1 cellular context compared by ENCODE assay signal in genomic region chrX:151178746-151179145, GRCh38.
TF ChIP-seq lines count a peak whose summit lies in the region.

No MANE protein-coding gene starts in this region.

TF ChIP-seq in WTC11, 78 proteins besides CTCF, POLR2A, EP300 and RAD21 (continued from another document):
- TF ChIP-seq ZNF219 (CRISPR knock-in tag; IDR thresholded peaks at IDR 0.05; ENCODE audit: borderline replicate concordance) = no peak
- TF ChIP-seq, protein P1, sequence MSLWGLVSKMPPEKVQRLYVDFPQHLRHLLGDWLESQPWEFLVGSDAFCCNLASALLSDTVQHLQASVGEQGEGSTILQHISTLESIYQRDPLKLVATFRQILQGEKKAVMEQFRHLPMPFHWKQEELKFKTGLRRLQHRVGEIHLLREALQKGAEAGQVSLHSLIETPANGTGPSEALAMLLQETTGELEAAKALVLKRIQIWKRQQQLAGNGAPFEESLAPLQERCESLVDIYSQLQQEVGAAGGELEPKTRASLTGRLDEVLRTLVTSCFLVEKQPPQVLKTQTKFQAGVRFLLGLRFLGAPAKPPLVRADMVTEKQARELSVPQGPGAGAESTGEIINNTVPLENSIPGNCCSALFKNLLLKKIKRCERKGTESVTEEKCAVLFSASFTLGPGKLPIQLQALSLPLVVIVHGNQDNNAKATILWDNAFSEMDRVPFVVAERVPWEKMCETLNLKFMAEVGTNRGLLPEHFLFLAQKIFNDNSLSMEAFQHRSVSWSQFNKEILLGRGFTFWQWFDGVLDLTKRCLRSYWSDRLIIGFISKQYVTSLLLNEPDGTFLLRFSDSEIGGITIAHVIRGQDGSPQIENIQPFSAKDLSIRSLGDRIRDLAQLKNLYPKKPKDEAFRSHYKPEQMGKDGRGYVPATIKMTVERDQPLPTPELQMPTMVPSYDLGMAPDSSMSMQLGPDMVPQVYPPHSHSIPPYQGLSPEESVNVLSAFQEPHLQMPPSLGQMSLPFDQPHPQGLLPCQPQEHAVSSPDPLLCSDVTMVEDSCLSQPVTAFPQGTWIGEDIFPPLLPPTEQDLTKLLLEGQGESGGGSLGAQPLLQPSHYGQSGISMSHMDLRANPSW (CRISPR knock-in tag; conservative IDR thresholded peaks at IDR 0.05; ENCODE audit: low read depth) = no peak
- TF ChIP-seq, protein P2, sequence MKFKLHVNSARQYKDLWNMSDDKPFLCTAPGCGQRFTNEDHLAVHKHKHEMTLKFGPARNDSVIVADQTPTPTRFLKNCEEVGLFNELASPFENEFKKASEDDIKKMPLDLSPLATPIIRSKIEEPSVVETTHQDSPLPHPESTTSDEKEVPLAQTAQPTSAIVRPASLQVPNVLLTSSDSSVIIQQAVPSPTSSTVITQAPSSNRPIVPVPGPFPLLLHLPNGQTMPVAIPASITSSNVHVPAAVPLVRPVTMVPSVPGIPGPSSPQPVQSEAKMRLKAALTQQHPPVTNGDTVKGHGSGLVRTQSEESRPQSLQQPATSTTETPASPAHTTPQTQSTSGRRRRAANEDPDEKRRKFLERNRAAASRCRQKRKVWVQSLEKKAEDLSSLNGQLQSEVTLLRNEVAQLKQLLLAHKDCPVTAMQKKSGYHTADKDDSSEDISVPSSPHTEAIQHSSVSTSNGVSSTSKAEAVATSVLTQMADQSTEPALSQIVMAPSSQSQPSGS (CRISPR knock-in tag; IDR thresholded peaks at IDR 0.05; ENCODE audit: borderline replicate concordance, low read depth) = no peak
- TF ChIP-seq NR2C2 (CRISPR knock-in tag; IDR thresholded peaks at IDR 0.05) = no peak
- TF ChIP-seq, protein P3, sequence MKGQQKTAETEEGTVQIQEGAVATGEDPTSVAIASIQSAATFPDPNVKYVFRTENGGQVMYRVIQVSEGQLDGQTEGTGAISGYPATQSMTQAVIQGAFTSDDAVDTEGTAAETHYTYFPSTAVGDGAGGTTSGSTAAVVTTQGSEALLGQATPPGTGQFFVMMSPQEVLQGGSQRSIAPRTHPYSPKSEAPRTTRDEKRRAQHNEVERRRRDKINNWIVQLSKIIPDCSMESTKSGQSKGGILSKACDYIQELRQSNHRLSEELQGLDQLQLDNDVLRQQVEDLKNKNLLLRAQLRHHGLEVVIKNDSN (CRISPR knock-in tag; IDR thresholded peaks at IDR 0.05) = no peak
- TF ChIP-seq ZNF671 (CRISPR knock-in tag; IDR thresholded peaks at IDR 0.05) = no peak
- TF ChIP-seq JUN (CRISPR knock-in tag; IDR thresholded peaks at IDR 0.05) = no peak
- no peak for TF ChIP-seq IRF2 (CRISPR knock-in tag; IDR thresholded peaks at IDR 0.05; ENCODE audit: borderline replicate concordance, low read depth)
- no peak for TF ChIP-seq ZNF425 (CRISPR knock-in tag; conservative IDR thresholded peaks at IDR 0.05)
- TF ChIP-seq FOXP1 (CRISPR knock-in tag; IDR thresholded peaks at IDR 0.05; ENCODE audit: borderline replicate concordance) = no peak
- no peak for TF ChIP-seq HMGA2 (CRISPR knock-in tag; IDR thresholded peaks at IDR 0.05)
- TF ChIP-seq SMAD4 (CRISPR knock-in tag; IDR thresholded peaks at IDR 0.05) = no peak
- TF ChIP-seq SP1 (CRISPR knock-in tag; conservative IDR thresholded peaks at IDR 0.05) = no peak
- no peak for TF ChIP-seq NFATC4 (CRISPR knock-in tag; IDR thresholded peaks at IDR 0.05)
- no peak for TF ChIP-seq AFF4 (CRISPR knock-in tag; IDR thresholded peaks at IDR 0.05; ENCODE audit: borderline replicate concordance)
